8 cellular contexts compared by ENCODE assay signal in the genomic region with DNA sequence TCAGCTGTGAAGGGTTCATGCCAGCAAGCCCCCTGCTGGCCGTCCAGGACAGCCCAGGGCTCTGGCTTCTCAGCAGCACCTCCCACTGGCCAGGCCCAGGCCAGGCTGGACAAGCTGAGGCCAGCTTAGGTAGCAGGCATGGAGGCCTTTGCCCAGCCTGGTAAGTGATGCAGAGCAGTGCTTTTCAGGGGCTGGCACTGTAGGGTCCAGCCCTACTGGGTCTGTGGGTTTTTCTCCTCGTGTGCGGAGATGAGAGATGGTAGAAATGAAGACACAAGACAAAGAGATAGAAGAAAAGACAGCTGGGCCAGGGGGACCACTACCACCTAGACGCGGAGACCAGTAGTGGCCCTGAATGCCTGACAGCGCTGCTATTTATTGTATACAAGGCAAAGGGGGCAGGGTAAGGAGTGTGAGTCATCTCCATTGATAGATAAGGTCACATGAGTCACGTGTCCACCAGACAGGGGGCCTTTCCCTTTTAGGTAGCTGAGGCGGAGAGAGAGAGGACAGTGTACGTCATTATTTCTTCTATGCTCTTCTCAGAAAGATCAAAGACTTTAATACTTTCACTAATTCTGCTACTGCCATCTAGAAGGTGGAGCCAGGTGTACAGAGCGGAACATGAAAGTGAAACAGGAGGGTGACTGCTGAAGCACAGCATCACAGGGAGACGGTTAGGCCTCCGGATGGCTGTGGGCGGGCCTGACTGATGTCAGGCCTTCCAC. TPM values are rescaled to one million over a fixed set of nuclear protein-coding genes. Genes with fewer than 3 reads are reported as not detected.
DNase-seq lines count a peak whose midpoint lies in the region; TF ChIP-seq lines count a peak whose summit lies in the region.
"Not testable (repeated sequence)": the region's sequence is repeated elsewhere in the genome, so short reads cannot be mapped to it uniquely, and the experiment has no call there.

No MANE protein-coding gene starts in this region.

- H3K9me3 ChIP-seq in H9 (ENCODE audit: control insufficient read depth, low read depth, low read length); Karpas-422 (ENCODE audit: low read length); osteoblast (ENCODE audit: low read depth, low read length): not testable (repeated sequence)

- peaks cover 42 to 79% (median 68%) of the 10 kb centered on the region in 3 experiments for H3K36me3 Mint-ChIP-seq in H9 (ENCODE audit: insufficient read depth in 1 of 3, low read depth in 3 of 3)
- peaks cover 46% of the 10 kb centered on the region for H3K36me3 Mint-ChIP-seq in activated naive CD4-positive, alpha-beta T cell treated with anti-CD3 and anti-CD28 coated beads for 36 hours (ENCODE audit: low read depth)

- not testable (repeated sequence) for H3K4me2 ChIP-seq in H9 (ENCODE audit: insufficient read depth, insufficient read length, low read length); osteoblast (ENCODE audit: insufficient read depth, low read length)
- H3K4me2 ChIP-seq in Karpas-422 (ENCODE audit: low read depth, low read length, poor library complexity, severe bottlenecking), result peak overlapping the region; percentile 73

- H3K4me3 Mint-ChIP-seq in H9, result not testable (repeated sequence)
- peak overlapping the region; percentile 64 for H3K4me3 Mint-ChIP-seq in activated naive CD4-positive, alpha-beta T cell treated with anti-CD3 and anti-CD28 coated beads for 36 hours

- not testable (repeated sequence) for H3K14ac ChIP-seq in H9 (ENCODE audit: insufficient read depth, low read length)

- not testable (repeated sequence) for H3K9ac ChIP-seq in H9 (ENCODE audit: extremely low read depth, insufficient read length, low read length)
- peak overlapping the region; percentile 60 for H3K9ac ChIP-seq in Karpas-422 (ENCODE audit: low read length)

- not testable (repeated sequence) for H3K9me2 ChIP-seq in Karpas-422 (replicated peaks; ENCODE audit: insufficient read depth, low read length)

- H3K9me3 Mint-ChIP-seq in H9; activated naive CD4-positive, alpha-beta T cell treated with anti-CD3 and anti-CD28 coated beads for 36 hours: not testable (repeated sequence)

- H3T11ph ChIP-seq in H9 (ENCODE audit: low read length), result not testable (repeated sequence)

- not testable (repeated sequence) for H4K91ac ChIP-seq in H9 (ENCODE audit: insufficient read length, low read depth, low read length)

- not testable (repeated sequence) for H2BK5ac ChIP-seq in H9 (ENCODE audit: insufficient read length, low read length)

- H4K20me1 ChIP-seq in H9 (ENCODE audit: control insufficient read depth, insufficient read depth, insufficient read length); Karpas-422 (ENCODE audit: insufficient read depth, low read depth, low read length); osteoblast (ENCODE audit: insufficient read depth, low read length): not testable (repeated sequence)

- not testable (repeated sequence) for H3K4me1 Mint-ChIP-seq in H9
- H3K4me1 Mint-ChIP-seq in activated naive CD4-positive, alpha-beta T cell treated with anti-CD3 and anti-CD28 coated beads for 36 hours (ENCODE audit: low read depth), result peaks cover 38% of the 10 kb centered on the region

- H3K27me3 ChIP-seq in H9 (ENCODE audit: insufficient read depth, low read length); Karpas-422 (ENCODE audit: low read length); osteoblast (ENCODE audit: insufficient read depth, low read length): not testable (repeated sequence)

- not testable (repeated sequence) for H3K18ac ChIP-seq in H9 (ENCODE audit: insufficient read length, low read depth, low read length)

- not testable (repeated sequence) for H2AK5ac ChIP-seq in H9 (ENCODE audit: insufficient read length, low read length)

- not testable (repeated sequence) for H3K23me2 ChIP-seq in H9 (ENCODE audit: insufficient read length, low read depth, low read length, poor library complexity, severe bottlenecking)

- H3K23ac ChIP-seq in H9 (ENCODE audit: insufficient read length, low read depth, low read length), result not testable (repeated sequence)

- H3K4ac ChIP-seq in H9 (ENCODE audit: low read depth, low read length), result not testable (repeated sequence)

- not testable (repeated sequence) for H3K4me1 ChIP-seq in H9 (ENCODE audit: insufficient read depth, low read length); osteoblast (ENCODE audit: insufficient read depth, low read length)
- peaks cover 23% of the 10 kb centered on the region for H3K4me1 ChIP-seq in Karpas-422 (ENCODE audit: low read length)

- H2BK15ac ChIP-seq in H9 (ENCODE audit: low read depth, low read length), result not testable (repeated sequence)

- H2AFZ ChIP-seq in H9 (ENCODE audit: low read length); Karpas-422 (ENCODE audit: low read length); osteoblast (ENCODE audit: low read length): not testable (repeated sequence)

- intact Hi-C loops in activated naive CD4-positive, alpha-beta T cell treated with anti-CD3 and anti-CD28 coated beads for 36 hours (cut with micrococcal nuclease), result loop anchor here (1.0 to 5.0 kb wide), 3 partner anchors 123 to 212 kb away; no protein-coding TSS in a partner anchor

- CTCF ChIA-PET in activated naive CD4-positive, alpha-beta T cell treated with anti-CD3 and anti-CD28 coated beads for 36 hours (lab: Charles Lee), result interaction anchor here (0.6 to 1.7 kb wide), 8 partner anchors 10 to 218 kb away, joined by 3 to 4 read pairs (median 3); a partner anchor contains a TSS

- not testable (repeated sequence) for H3K27ac ChIP-seq in H9 (ENCODE audit: insufficient read length, low read depth, low read length)
- H3K27ac ChIP-seq in Karpas-422 (ENCODE audit: low read length), result peak overlapping the region; percentile 94
- H3K27ac ChIP-seq in osteoblast (ENCODE audit: low read depth, low read length), result peak overlapping the region; percentile 69

- peak overlapping the region; percentile 54; the same call in 1 of the 2 replicates for H3K4me3 ChIP-seq in Karpas-422 (ENCODE audit: low read length)
- not testable (repeated sequence) for H3K4me3 ChIP-seq in fibroblast of villous mesenchyme (ENCODE audit: low read depth, low read length); osteoblast (ENCODE audit: insufficient read depth, low read length)

- not testable (repeated sequence) for H3K56ac ChIP-seq in H9 (ENCODE audit: insufficient read length, low read depth, low read length)

- DNase-seq in H9 (peak; percentile 56), Karpas-422 (peak; percentile 69), T-helper 9 cell (peak; percentile 71), fibroblast of villous mesenchyme (ENCODE audit: low read depth) (peak; percentile 76)
- DNase-seq in activated naive CD4-positive, alpha-beta T cell treated with anti-CD3 and anti-CD28 coated beads for 36 hours, result peak; percentile 90
- not testable (repeated sequence) for DNase-seq in osteoblast (ENCODE audit: insufficient read length, low spot score, missing footprints)
- DNase-seq in stimulated activated naive CD4-positive, alpha-beta T cell (lab: John Stamatoyannopoulos, UW), result peak; percentile 69 to 89 (median 83)

- not testable (repeated sequence) for H4K8ac ChIP-seq in H9 (replicated peaks; ENCODE audit: insufficient read length, low read depth, low read length)

- H3K79me1 ChIP-seq in H9 (ENCODE audit: insufficient read depth, low read depth, low read length, poor library complexity, severe bottlenecking), result not testable (repeated sequence)

- H3K27me3 Mint-ChIP-seq in H9 (ENCODE audit: low read depth); activated naive CD4-positive, alpha-beta T cell treated with anti-CD3 and anti-CD28 coated beads for 36 hours (ENCODE audit: low read depth): not testable (repeated sequence)

- H3K27ac Mint-ChIP-seq in H9, result 0 out of 7 replicates have a peak overlapping the region, but pooled peaks of 1 of the 3 experiments have one; percentile 4
- H3K27ac Mint-ChIP-seq in activated naive CD4-positive, alpha-beta T cell treated with anti-CD3 and anti-CD28 coated beads for 36 hours, result peak overlapping the region; percentile 91

- H2BK120ac ChIP-seq in H9 (ENCODE audit: low read depth, low read length, poor library complexity, severe bottlenecking), result not testable (repeated sequence)

- H2BK12ac ChIP-seq in H9 (ENCODE audit: insufficient read length, low read depth, low read length), result not testable (repeated sequence)

- peaks cover 32% of the 10 kb centered on the region for H3K36me3 ChIP-seq in Karpas-422 (ENCODE audit: insufficient read depth, low read length)
- H3K36me3 ChIP-seq in osteoblast (ENCODE audit: insufficient read depth, low read length), result peaks cover 48% of the 10 kb centered on the region

- no CpG with 5 or more reads among the region's 13 CpGs for WGBS in H9 (ENCODE audit: extremely low coverage, insufficient read length, low lambda C conversion rate)

- H3K79me2 ChIP-seq in H9 (ENCODE audit: insufficient read depth, low read length), result not testable (repeated sequence)
- H3K79me2 ChIP-seq in Karpas-422 (ENCODE audit: low read length) (peaks cover 12% of the 10 kb centered on the region; the same call in 1 of the 2 replicates), osteoblast (ENCODE audit: insufficient read depth, low read length) (peaks cover 18% of the 10 kb centered on the region)

- H2BK20ac ChIP-seq in H9 (ENCODE audit: low read depth, low read length, poor library complexity, severe bottlenecking), result not testable (repeated sequence)

- not testable (repeated sequence) for H4K5ac ChIP-seq in H9 (ENCODE audit: insufficient read length, low read depth, low read length)

- TF ChIP-seq CTCF in GM12872 (IDR thresholded peaks at IDR 0.05; ENCODE audit: insufficient read depth, low read depth, low read length), result peak; percentile 42
- TF ChIP-seq CTCF in H9 (conservative IDR thresholded peaks at IDR 0.05), result peak; percentile 74
- peak; percentile 53 for TF ChIP-seq CTCF in fibroblast of villous mesenchyme (IDR thresholded peaks at IDR 0.05; ENCODE audit: insufficient read depth, low read depth, low read length)
- TF ChIP-seq CTCF in osteoblast (IDR thresholded peaks at IDR 0.05; ENCODE audit: extremely low read depth, low read depth, low read length), result peak; percentile 36

RNA-seq across cellular contexts. Expression of a gene that starts 13.2 kb away (rescaled TPM):
- total RNA-seq in H9 (2021), result 43.5 and 50.1 TPM in 2 replicates
- total RNA-seq in Karpas-422 (2014; rRNA removed; shearing (Covaris generic); ENCODE audit: low replicate concordance), result 58.9 and 98.2 TPM in 2 replicates
- total RNA-seq in activated naive CD4-positive, alpha-beta T cell treated with anti-CD3 and anti-CD28 coated beads for 36 hours, result 10 to 100 TPM; 30.5 to 31.4 TPM
- total RNA-seq in fibroblast of villous mesenchyme, result 10.0 and 11.7 TPM in 2 replicates
- 10.9 and 14.8 TPM in 2 replicates for total RNA-seq in osteoblast

RNA-seq across cellular contexts. Expression of a gene that starts 28.6 kb away (rescaled TPM):
- total RNA-seq in H9 (2021), result 3.2 and 3.3 TPM in 2 replicates
- total RNA-seq in Karpas-422 (2014; rRNA removed; shearing (Covaris generic); ENCODE audit: low replicate concordance), result 2.3 and 2.4 TPM in 2 replicates
- total RNA-seq in activated naive CD4-positive, alpha-beta T cell treated with anti-CD3 and anti-CD28 coated beads for 36 hours, result under 1 TPM; 0.27 to 0.29 TPM
- total RNA-seq in fibroblast of villous mesenchyme, result 0.43 TPM in 1 of 2 replicates, not detected in the other
- total RNA-seq in osteoblast, result 0.36 and 0.59 TPM in 2 replicates

RNA-seq across cellular contexts. Expression of a gene that starts 37.2 kb away (rescaled TPM):
- not detected in 2 replicates for total RNA-seq in H9 (2021)
- total RNA-seq in Karpas-422 (2014; rRNA removed; shearing (Covaris generic); ENCODE audit: low replicate concordance), result not detected in 2 replicates
- not detected for total RNA-seq in activated naive CD4-positive, alpha-beta T cell treated with anti-CD3 and anti-CD28 coated beads for 36 hours
- under 0.01 TPM in 1 of 2 replicates, not detected in the other for total RNA-seq in fibroblast of villous mesenchyme
- total RNA-seq in osteoblast, result under 0.01 TPM in 1 of 2 replicates, not detected in the other
